14 cellular contexts compared by ENCODE assay signal in the genomic region with DNA sequence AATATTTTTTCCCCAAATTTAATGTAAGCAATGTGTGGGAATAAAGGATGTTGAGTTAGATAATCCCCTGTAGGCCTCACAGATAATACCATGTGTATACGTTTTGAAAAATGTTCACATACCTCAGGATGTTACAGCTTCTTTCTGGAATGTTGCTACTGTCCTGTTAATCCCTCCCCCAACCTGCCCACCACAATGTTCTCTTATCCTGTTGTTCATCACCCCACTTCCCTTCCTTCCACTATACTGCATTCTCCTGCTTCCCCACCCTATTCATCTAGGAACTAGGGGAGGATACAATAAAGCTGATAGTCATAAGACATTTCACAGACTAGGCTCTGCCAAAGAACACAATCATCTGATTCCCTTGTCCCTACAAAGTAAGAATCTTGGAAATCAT.
DNase-seq lines count a peak whose midpoint lies in the region; ATAC-seq and TF ChIP-seq lines count a peak whose summit lies in the region.
"Had no signal": no experiment of that assay in that cellular context is flagged by ENCODE, and none has a peak within 500 bp of the region (broad histone marks: within the 10 kb centered on the region; RNA-seq: fewer than 3 reads in every experiment).

No MANE protein-coding gene starts in this region.

- no peak overlapping the region; the same call in 2 of the 3 replicates for H3K4me3 Mint-ChIP-seq in GM23338
- H3K4me3 Mint-ChIP-seq: activated CD4-positive, alpha-beta memory T cell treated with anti-CD3 and anti-CD28 coated beads, Interleukin-2, amount 10 ng/mL, durations not matched to agents 7 days and 5 days had no signal

- H3K4me3 ChIP-seq in GM23338: no peak overlapping the region
- H3K4me3 ChIP-seq in SJSA1: no peak overlapping the region
- no peak overlapping the region for H3K4me3 ChIP-seq in fibroblast of lung (replicated peaks in 1 of 4; ENCODE audit: control extremely low read depth in 1 of 4, insufficient read depth in 1 of 4, low read depth in 3 of 4, low read length in 4 of 4)
- H3K4me3 ChIP-seq: adrenal gland, stomach had no signal

- no peaks in the 10 kb centered on the region for H3K27me3 Mint-ChIP-seq in GM23338 (ENCODE audit: insufficient read depth, low read depth, poor library complexity)

- no peak overlapping the region for H2AFZ ChIP-seq in GM23338
- H2AFZ ChIP-seq in fibroblast of lung (ENCODE audit: low read length): no peak overlapping the region

- H3K4me1 Mint-ChIP-seq in GM23338: peaks cover 48% of the 10 kb centered on the region

- peak overlapping the region; percentile 67 for H3K27ac ChIP-seq in GM23338 (ENCODE audit: low read depth)
- peak overlapping the region; percentile 93 for H3K27ac ChIP-seq in SJSA1
- H3K27ac ChIP-seq in fibroblast of lung (ENCODE audit: insufficient read depth, low read length): peak overlapping the region; percentile 54
- H3K27ac ChIP-seq: adrenal gland, stomach had no signal

- H3K27ac Mint-ChIP-seq in GM23338: no peak overlapping the region
- H3K27ac Mint-ChIP-seq: activated CD4-positive, alpha-beta memory T cell treated with anti-CD3 and anti-CD28 coated beads, Interleukin-2, amount 10 ng/mL, durations not matched to agents 7 days and 5 days had no signal

- H3K27me3 ChIP-seq in GM23338 (ENCODE audit: insufficient read depth) (no peaks in the 10 kb centered on the region), SJSA1 (replicated peaks) (no peaks in the 10 kb centered on the region), fibroblast of lung (ENCODE audit: control insufficient read depth, insufficient read depth, low read length) (no peaks in the 10 kb centered on the region)
- H3K27me3 ChIP-seq: adrenal gland, stomach had no signal

- no peak for ATAC-seq in GM23338
- ATAC-seq in HG03045 (IDR thresholded peaks at IDR 0.05; ENCODE audit: unreplicated experiment): no peak
- ATAC-seq in GM18861 (IDR thresholded peaks at IDR 0.05; ENCODE audit: unreplicated experiment): no peak
- ATAC-seq in HG03196 (IDR thresholded peaks at IDR 0.05; ENCODE audit: unreplicated experiment): no peak

- no peaks in the 10 kb centered on the region for H3K9me3 ChIP-seq in SJSA1 (replicated peaks)
- no peaks in the 10 kb centered on the region for H3K9me3 ChIP-seq in fibroblast of lung (ENCODE audit: control insufficient read depth, insufficient read depth, low read depth, low read length)
- H3K9me3 ChIP-seq: adrenal gland, stomach had no signal

- H3K36me3 ChIP-seq in GM23338 (ENCODE audit: insufficient read depth) (no peaks in the 10 kb centered on the region), SJSA1 (no peaks in the 10 kb centered on the region), fibroblast of lung (ENCODE audit: control insufficient read depth, insufficient read depth, low read length) (no peaks in the 10 kb centered on the region)
- H3K36me3 ChIP-seq: adrenal gland, stomach had no signal

- no peak for TF ChIP-seq CTCF in GM23338 (conservative IDR thresholded peaks at IDR 0.05; ENCODE audit: low read depth in 2 of 2)
- no peak for TF ChIP-seq CTCF in fibroblast of lung (conservative IDR thresholded peaks at IDR 0.05 in 1 of 2, IDR thresholded peaks at IDR 0.05 in 1 of 2; ENCODE audit: low read depth in 1 of 2, low read length in 2 of 2)

- peaks cover 30% of the 10 kb centered on the region for H4K20me1 ChIP-seq in GM23338 (replicated peaks; ENCODE audit: insufficient read depth)
- no peaks in the 10 kb centered on the region for H4K20me1 ChIP-seq in fibroblast of lung (ENCODE audit: control insufficient read depth, extremely low read depth, insufficient read depth, low read length)

- H3K9me3 Mint-ChIP-seq in GM23338: no peaks in the 10 kb centered on the region
- H3K9me3 Mint-ChIP-seq: activated CD4-positive, alpha-beta memory T cell treated with anti-CD3 and anti-CD28 coated beads, Interleukin-2, amount 10 ng/mL, durations not matched to agents 7 days and 5 days had no signal

- DNase-seq in GM23338 (ENCODE audit: low spot score) (no peak), SJSA1 (ENCODE audit: low read depth in 1 of 2, low spot score in 2 of 2) (peak; percentile 87 to 91), fibroblast of lung (ENCODE audit: low read depth in 2 of 2) (peak in 1 of 2 donors; percentile 89), renal cortical epithelial cell (ENCODE audit: low read depth) (peak; percentile 38), DMS53 treated with DMSO at 0.1 percent for 48 hours (lab: John Stamatoyannopoulos, UW; ENCODE audit: unreplicated experiment) (no peak)
- DNase-seq: activated CD4-positive, alpha-beta memory T cell treated with anti-CD3 and anti-CD28 coated beads, Interleukin-2, amount 10 ng/mL, durations not matched to agents 7 days and 5 days; adrenal gland; glutamatergic neuron; NCI-H2171 treated with DMSO at 0.1 percent for 48 hours; stimulated activated CD4-positive, alpha-beta T cell treated with anti-CD3 and anti-CD28 coated beads, Interleukin-15, amount 100 ng/mL, for 24 hours; stomach had no signal

- H3K36me3 Mint-ChIP-seq in GM23338 (ENCODE audit: low read depth): no peaks in the 10 kb centered on the region; the same call in 2 of the 3 replicates

- H3K4me2 ChIP-seq in GM23338 (peak overlapping the region; percentile 7; the same call in 1 of the 2 replicates), fibroblast of lung (ENCODE audit: extremely low read depth, insufficient read depth, low read length) (peak overlapping the region; percentile 29)

- no peaks in the 10 kb centered on the region for H3K9me2 ChIP-seq in GM23338 (ENCODE audit: insufficient read depth)

- H3F3A ChIP-seq in GM23338 (replicated peaks; ENCODE audit: low read depth): no peaks in the 10 kb centered on the region

- H3K4me1 ChIP-seq in GM23338 (ENCODE audit: insufficient read depth): peaks cover 49% of the 10 kb centered on the region
- H3K4me1 ChIP-seq in SJSA1 (replicated peaks): peaks cover 75% of the 10 kb centered on the region
- peaks cover 44% of the 10 kb centered on the region for H3K4me1 ChIP-seq in fibroblast of lung (ENCODE audit: control insufficient read depth, extremely low read depth, insufficient read depth, low read length)

- H3K79me2 ChIP-seq in GM23338 (replicated peaks; ENCODE audit: insufficient read depth) (peaks cover 93% of the 10 kb centered on the region), fibroblast of lung (ENCODE audit: control insufficient read depth, insufficient read depth, low read length) (peaks cover 58% of the 10 kb centered on the region)

- no peak overlapping the region for H3K9ac ChIP-seq in fibroblast of lung (ENCODE audit: insufficient read depth, low read length)

TF ChIP-seq in GM23338, 12 proteins besides CTCF, POLR2A, EP300 and RAD21 (continues in another document):
- no peak for TF ChIP-seq EZH2 (IDR thresholded peaks at IDR 0.05; ENCODE audit: low read depth, unreplicated experiment)
- no peak for TF ChIP-seq ZNF114 (CRISPR knock-in tag; IDR thresholded peaks at IDR 0.05)
- TF ChIP-seq, protein P1, sequence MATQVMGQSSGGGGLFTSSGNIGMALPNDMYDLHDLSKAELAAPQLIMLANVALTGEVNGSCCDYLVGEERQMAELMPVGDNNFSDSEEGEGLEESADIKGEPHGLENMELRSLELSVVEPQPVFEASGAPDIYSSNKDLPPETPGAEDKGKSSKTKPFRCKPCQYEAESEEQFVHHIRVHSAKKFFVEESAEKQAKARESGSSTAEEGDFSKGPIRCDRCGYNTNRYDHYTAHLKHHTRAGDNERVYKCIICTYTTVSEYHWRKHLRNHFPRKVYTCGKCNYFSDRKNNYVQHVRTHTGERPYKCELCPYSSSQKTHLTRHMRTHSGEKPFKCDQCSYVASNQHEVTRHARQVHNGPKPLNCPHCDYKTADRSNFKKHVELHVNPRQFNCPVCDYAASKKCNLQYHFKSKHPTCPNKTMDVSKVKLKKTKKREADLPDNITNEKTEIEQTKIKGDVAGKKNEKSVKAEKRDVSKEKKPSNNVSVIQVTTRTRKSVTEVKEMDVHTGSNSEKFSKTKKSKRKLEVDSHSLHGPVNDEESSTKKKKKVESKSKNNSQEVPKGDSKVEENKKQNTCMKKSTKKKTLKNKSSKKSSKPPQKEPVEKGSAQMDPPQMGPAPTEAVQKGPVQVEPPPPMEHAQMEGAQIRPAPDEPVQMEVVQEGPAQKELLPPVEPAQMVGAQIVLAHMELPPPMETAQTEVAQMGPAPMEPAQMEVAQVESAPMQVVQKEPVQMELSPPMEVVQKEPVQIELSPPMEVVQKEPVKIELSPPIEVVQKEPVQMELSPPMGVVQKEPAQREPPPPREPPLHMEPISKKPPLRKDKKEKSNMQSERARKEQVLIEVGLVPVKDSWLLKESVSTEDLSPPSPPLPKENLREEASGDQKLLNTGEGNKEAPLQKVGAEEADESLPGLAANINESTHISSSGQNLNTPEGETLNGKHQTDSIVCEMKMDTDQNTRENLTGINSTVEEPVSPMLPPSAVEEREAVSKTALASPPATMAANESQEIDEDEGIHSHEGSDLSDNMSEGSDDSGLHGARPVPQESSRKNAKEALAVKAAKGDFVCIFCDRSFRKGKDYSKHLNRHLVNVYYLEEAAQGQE (IDR thresholded peaks at IDR 0.05; ENCODE audit: unreplicated experiment): no peak
- no peak for TF ChIP-seq JUNB (IDR thresholded peaks at IDR 0.05; ENCODE audit: unreplicated experiment)
- TF ChIP-seq POLR2AphosphoS5 (IDR thresholded peaks at IDR 0.05; ENCODE audit: low read depth): no peak

Comparison
In these comparisons a context has a peak if more than half of its experiments do, and no peak if none do; other contexts are left out.
1. DNase-seq: peak in SJSA1 (2 of 2) and renal cortical epithelial cell (single experiment); none in GM23338 (single experiment) and DMS53 treated with DMSO at 0.1 percent for 48 hours (single experiment).
2. Peak in every context shown above with its lines, with median percentiles within 50 percentile points of each other: H3K27ac ChIP-seq.